Comparison of ENCODE assay signal across 1 cellular context in genomic region chrX:111447298-111447697, GRCh38.
TF ChIP-seq lines count a peak whose summit lies in the region.

No MANE protein-coding gene starts in this region.

TF ChIP-seq in GM23338, 12 proteins besides CTCF, POLR2A, EP300 and RAD21 (continued from another document):
- no peak for TF ChIP-seq REST (IDR thresholded peaks at IDR 0.05; ENCODE audit: unreplicated experiment)
